ENCODE assay signal across 15 cellular contexts in the genomic region with DNA sequence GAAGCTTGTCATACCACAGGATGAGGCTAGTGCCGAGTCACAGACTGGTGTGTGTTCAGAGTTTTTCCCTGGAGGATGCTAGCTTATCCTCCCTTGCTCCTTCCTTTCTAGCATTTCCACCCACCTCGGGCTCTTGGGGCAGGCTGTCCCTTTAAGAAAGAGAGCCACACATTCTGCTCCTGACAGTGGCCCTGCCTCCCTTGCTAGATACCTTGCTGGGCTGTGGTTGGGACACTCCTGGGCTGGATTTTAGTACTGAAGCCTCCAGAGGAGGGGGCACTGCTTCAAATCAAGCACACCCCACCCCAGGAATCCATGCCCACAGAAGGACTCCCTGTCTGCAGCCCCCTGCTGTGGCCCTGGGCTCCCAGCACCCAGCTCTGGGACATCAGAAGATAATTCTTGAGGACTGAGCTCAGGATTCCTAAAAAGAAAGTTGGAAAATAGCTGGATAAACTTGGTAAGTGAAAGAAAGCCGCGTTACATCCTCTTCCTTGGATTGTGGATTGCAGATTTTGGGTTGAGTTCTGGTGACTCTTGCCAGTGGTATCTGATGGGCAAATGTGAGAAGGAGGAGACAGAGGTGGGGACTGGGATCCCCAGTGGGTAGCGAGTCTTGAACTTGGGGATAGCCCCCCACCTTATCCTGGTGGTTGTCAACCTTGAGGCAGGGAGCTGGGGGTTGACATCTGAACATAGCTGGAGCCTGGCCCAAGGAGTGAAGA. TPM values are rescaled to one million over a fixed set of nuclear protein-coding genes. Genes with fewer than 3 reads are reported as not detected.
A peak's percentile ranks its signal among the peaks of the same experiment; 100 is the strongest.
DNase-seq lines count a peak whose midpoint lies in the region; ATAC-seq and TF ChIP-seq lines count a peak whose summit lies in the region.
"Had no signal": no experiment of that assay in that cellular context is flagged by ENCODE, and none has a peak within 500 bp of the region (broad histone marks: within the 10 kb centered on the region; RNA-seq: fewer than 3 reads in every experiment).

No MANE protein-coding gene starts in this region.

- no peaks in the 10 kb centered on the region for H3K27me3 Mint-ChIP-seq in chondrocyte (ENCODE audit: low read depth)
- H3K27me3 Mint-ChIP-seq: activated CD4-positive, alpha-beta T cell treated with anti-CD3 and anti-CD28 coated beads, Interleukin-2, amount 10 ng/mL, durations not matched to agents 24 days and 14 days; activated T-helper 17 cell treated with anti-CD3 and anti-CD28 coated beads, Interleukin-2, amount 50 U/mL, for 72 hours; memory B cell had no signal

- H3K4me3 Mint-ChIP-seq in chondrocyte (ENCODE audit: unreplicated experiment), result peak overlapping the region; percentile 73
- H3K4me3 Mint-ChIP-seq: activated CD4-positive, alpha-beta T cell treated with anti-CD3 and anti-CD28 coated beads, Interleukin-2, amount 10 ng/mL, durations not matched to agents 24 days and 14 days; activated T-helper 17 cell treated with anti-CD3 and anti-CD28 coated beads, Interleukin-2, amount 50 U/mL, for 72 hours; memory B cell; T-helper 1 cell treated with Interleukin-12 subunit alpha and Interleukin-12 subunit beta and Interleukin-4 antibody, amounts not matched to agents 30 μg/mL and 1 μg/mL, for 36 hours had no signal

- H3K27me3 ChIP-seq in right atrium auricular region (no peaks in the 10 kb centered on the region), psoas muscle (ENCODE audit: insufficient read depth in 3 of 3, low read length in 2 of 3) (no peaks in the 10 kb centered on the region), aorta (ENCODE audit: control insufficient read depth in 1 of 2, insufficient read depth in 2 of 2, low read length in 1 of 2) (no peaks in the 10 kb centered on the region)

- H3K9me3 ChIP-seq in right atrium auricular region (no peaks in the 10 kb centered on the region), psoas muscle (no peaks in the 10 kb centered on the region), aorta (ENCODE audit: control insufficient read depth, low read length) (no peaks in the 10 kb centered on the region), mucosa of descending colon (no peaks in the 10 kb centered on the region)
- H3K9me3 ChIP-seq: HAP-1 had no signal

- H3K4me3 ChIP-seq in right atrium auricular region (peak overlapping the region; percentile 20 to 36), psoas muscle (peak overlapping the region; percentile 38), aorta (ENCODE audit: low read length in 2 of 2) (peak overlapping the region in 1 of 2 donors; percentile 13), mucosa of descending colon (no peak overlapping the region)
- H3K4me3 ChIP-seq: HAP-1, K562 had no signal

- H3K4me1 ChIP-seq in right atrium auricular region, result peaks cover 0 to 46% of the 10 kb centered on the region in 2 donors
- peaks cover 48% of the 10 kb centered on the region for H3K4me1 ChIP-seq in psoas muscle
- H3K4me1 ChIP-seq in aorta (ENCODE audit: control insufficient read depth in 1 of 2, insufficient read depth in 2 of 2, low read length in 2 of 2), result peaks cover 0 to 13% of the 10 kb centered on the region in 2 donors
- peaks cover 4% of the 10 kb centered on the region for H3K4me1 ChIP-seq in mucosa of descending colon (ENCODE audit: low read depth)
- H3K4me1 ChIP-seq: HAP-1 had no signal

- 43 to 63% (median 56%) methylated on average over 5 of the region's 5 CpGs for WGBS in psoas muscle, 3 donors
- 4 to 7% methylated on average over 5 of the region's 5 CpGs for WGBS in aorta, 2 donors

- H3K36me3 Mint-ChIP-seq in chondrocyte (ENCODE audit: low read depth), result peaks cover 6% of the 10 kb centered on the region
- H3K36me3 Mint-ChIP-seq: memory B cell had no signal

- H3K27ac Mint-ChIP-seq in chondrocyte (ENCODE audit: unreplicated experiment), result peak overlapping the region; percentile 93
- H3K27ac Mint-ChIP-seq: activated CD4-positive, alpha-beta T cell treated with anti-CD3 and anti-CD28 coated beads, Interleukin-2, amount 10 ng/mL, durations not matched to agents 24 days and 14 days; activated T-helper 17 cell treated with anti-CD3 and anti-CD28 coated beads, Interleukin-2, amount 50 U/mL, for 72 hours; memory B cell; T-helper 1 cell treated with Interleukin-12 subunit alpha and Interleukin-12 subunit beta and Interleukin-4 antibody, amounts not matched to agents 30 μg/mL and 1 μg/mL, for 36 hours had no signal

- no peak for DNase-seq in chondrocyte (ENCODE audit: low spot score)
- DNase-seq in right atrium auricular region (ENCODE audit: low spot score), result no peak
- DNase-seq in psoas muscle, result no peak
- no peak for DNase-seq in aorta
- DNase-seq in mucosa of descending colon, result no peak
- DNase-seq in Kasumi-1 (lab: John Stamatoyannopoulos, UW), result no peak
- DNase-seq: activated CD4-positive, alpha-beta T cell treated with anti-CD3 and anti-CD28 coated beads, Interleukin-2, amount 10 ng/mL, durations not matched to agents 24 days and 14 days; cerebellar nuclear complex; stimulated activated CD4-positive, alpha-beta T cell treated with anti-CD3 and anti-CD28 coated beads, Interleukin-12 subunit alpha, Interleukin-12 subunit beta, amount 100 ng/mL, for 4 hours had no signal

- H3K4me1 Mint-ChIP-seq in chondrocyte (ENCODE audit: low read depth), result peaks cover 81% of the 10 kb centered on the region
- H3K4me1 Mint-ChIP-seq: activated CD4-positive, alpha-beta T cell treated with anti-CD3 and anti-CD28 coated beads, Interleukin-2, amount 10 ng/mL, durations not matched to agents 24 days and 14 days; activated T-helper 17 cell treated with anti-CD3 and anti-CD28 coated beads, Interleukin-2, amount 50 U/mL, for 72 hours; memory B cell had no signal

- H3K9me3 Mint-ChIP-seq in chondrocyte (ENCODE audit: low read depth), result no peaks in the 10 kb centered on the region
- H3K9me3 Mint-ChIP-seq: activated CD4-positive, alpha-beta T cell treated with anti-CD3 and anti-CD28 coated beads, Interleukin-2, amount 10 ng/mL, durations not matched to agents 24 days and 14 days; activated T-helper 17 cell treated with anti-CD3 and anti-CD28 coated beads, Interleukin-2, amount 50 U/mL, for 72 hours; memory B cell; T-helper 1 cell treated with Interleukin-12 subunit alpha and Interleukin-12 subunit beta and Interleukin-4 antibody, amounts not matched to agents 30 μg/mL and 1 μg/mL, for 36 hours had no signal

- TF ChIP-seq CTCF in chondrocyte (IDR thresholded peaks at IDR 0.05) (no peak), right atrium auricular region (IDR thresholded peaks at IDR 0.05) (no peak), psoas muscle (IDR thresholded peaks at IDR 0.05) (no peak), mucosa of descending colon (IDR thresholded peaks at IDR 0.05) (no peak)

- H3K27ac ChIP-seq in right atrium auricular region (peak overlapping the region; percentile 71 to 76), psoas muscle (peak overlapping the region; percentile 70), aorta (ENCODE audit: low read depth in 1 of 2, low read length in 2 of 2) (peak overlapping the region in 1 of 2 donors; percentile 81)

- intact Hi-C loops in psoas muscle (cut with DNase I) (no loop called here), aorta (cut with DNase I) (no loop called here), mucosa of descending colon (cut with DNase I, micrococcal nuclease) (no loop called here)

- no peaks in the 10 kb centered on the region for H3K36me3 ChIP-seq in right atrium auricular region
- no peaks in the 10 kb centered on the region for H3K36me3 ChIP-seq in psoas muscle (ENCODE audit: insufficient read depth in 1 of 2, low read depth in 1 of 2)
- no peaks in the 10 kb centered on the region for H3K36me3 ChIP-seq in aorta (ENCODE audit: control insufficient read depth in 1 of 2, insufficient read depth in 2 of 2, low read length in 1 of 2)
- no peaks in the 10 kb centered on the region for H3K36me3 ChIP-seq in mucosa of descending colon (ENCODE audit: low read depth)
- H3K36me3 ChIP-seq: HAP-1 had no signal

- ATAC-seq in psoas muscle, result peak in 1 of 4 donors; percentile 5
- ATAC-seq in aorta (ENCODE audit: low FRiP score), result peak; percentile 44
- no peak for ATAC-seq in mucosa of descending colon
- ATAC-seq in GM21447 (IDR thresholded peaks at IDR 0.05; ENCODE audit: unreplicated experiment), result no peak
- ATAC-seq: activated T-helper 17 cell treated with anti-CD3 and anti-CD28 coated beads, Interleukin-2, amount 50 U/mL, for 72 hours; K562 had no signal

RNA-seq across cellular contexts. Expression of gene DAAM2, which starts 29.0 kb away (rescaled TPM):
- total RNA-seq in chondrocyte, result 137 to 142 TPM (median 142 TPM) in 3 replicates
- 1 to 10 TPM; 8.3 to 9.7 TPM for total RNA-seq in right atrium auricular region
- 10 to 100 TPM; 10.7 to 67.1 (median 23.4) TPM for total RNA-seq in psoas muscle
- polyA plus RNA-seq in psoas muscle, result 10 to 100 TPM in 2 of 3 donors, 1 to 10 TPM in 1; 7.0 to 43.8 (median 31.4) TPM
- 10 to 100 TPM; 61.5 to 62.1 TPM for total RNA-seq in aorta
- 10 to 100 TPM; 27.3 to 30.4 TPM for polyA plus RNA-seq in aorta
- 10 to 100 TPM in 1 of 3 donors, 1 to 10 TPM in 2; 6.1 to 27.8 (median 9.1) TPM for total RNA-seq in mucosa of descending colon
- total RNA-seq: activated CD4-positive, alpha-beta T cell treated with anti-CD3 and anti-CD28 coated beads, Interleukin-2, amount 10 ng/mL, durations not matched to agents 24 days and 14 days; activated T-helper 17 cell treated with anti-CD3 and anti-CD28 coated beads, Interleukin-2, amount 50 U/mL, for 72 hours had no signal
